ENCODE assay signal across 17 cellular contexts in the genomic region with DNA sequence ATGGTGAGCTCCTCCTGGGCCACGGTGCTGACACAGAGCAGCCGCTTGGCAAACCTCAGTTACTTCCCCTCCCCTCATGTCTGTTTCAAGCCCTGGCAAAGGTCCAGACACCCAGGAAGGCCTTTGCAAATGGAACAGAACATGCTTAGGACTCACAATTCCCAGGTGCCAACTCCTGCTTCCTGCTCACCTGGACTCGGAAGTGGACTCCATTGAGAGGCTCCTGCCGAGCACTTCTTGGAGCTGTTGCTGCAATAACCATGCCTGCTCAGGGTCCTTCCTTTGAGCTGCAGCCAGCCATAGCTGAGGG. TPM values are rescaled to one million over a fixed set of nuclear protein-coding genes. Genes with fewer than 3 reads are reported as not detected.
DNase-seq lines count a peak whose midpoint lies in the region; ATAC-seq, FAIRE-seq and TF ChIP-seq lines count a peak whose summit lies in the region.
"Had no signal": no experiment of that assay in that cellular context is flagged by ENCODE, and none has a peak within 500 bp of the region (broad histone marks: within the 10 kb centered on the region; RNA-seq: fewer than 3 reads in every experiment).

No MANE protein-coding gene starts in this region.

- H3K36me3 Mint-ChIP-seq in GM23338 (ENCODE audit: low read depth): peaks cover 4% of the 10 kb centered on the region; the same call in 2 of the 3 replicates
- H3K36me3 Mint-ChIP-seq: CD8-positive, alpha-beta memory T cell had no signal

- H3K9ac ChIP-seq in BLaER1: no peak overlapping the region
- no peak overlapping the region for H3K9ac ChIP-seq in keratinocyte (ENCODE audit: control insufficient read depth, extremely low read depth, insufficient read depth, low read length)

- H3K27me3 ChIP-seq in BLaER1 (no peaks in the 10 kb centered on the region), keratinocyte (ENCODE audit: control insufficient read depth, extremely low read depth, insufficient read depth, low read length) (no peaks in the 10 kb centered on the region), SJCRH30 (no peaks in the 10 kb centered on the region), GM23338 (ENCODE audit: insufficient read depth) (no peaks in the 10 kb centered on the region)
- H3K27me3 ChIP-seq: esophagus muscularis mucosa had no signal

- H3K9me3 ChIP-seq in BLaER1 (no peaks in the 10 kb centered on the region), keratinocyte (ENCODE audit: control insufficient read depth, low read depth, low read length) (no peaks in the 10 kb centered on the region), SJCRH30 (replicated peaks) (no peaks in the 10 kb centered on the region)
- H3K9me3 ChIP-seq: esophagus muscularis mucosa had no signal

- no peak overlapping the region for H3K27ac ChIP-seq in BLaER1
- H3K27ac ChIP-seq in keratinocyte (ENCODE audit: control insufficient read depth, insufficient read depth, low read length): no peak overlapping the region
- no peak overlapping the region for H3K27ac ChIP-seq in SJCRH30
- H3K27ac ChIP-seq in GM23338 (ENCODE audit: low read depth): no peak overlapping the region
- H3K27ac ChIP-seq: esophagus muscularis mucosa had no signal

- TF ChIP-seq CTCF in keratinocyte (optimal IDR thresholded peaks at IDR 0.05 in 1 of 3, IDR thresholded peaks at IDR 0.05 in 1 of 3, conservative IDR thresholded peaks at IDR 0.05 in 1 of 3; ENCODE audit: extremely low read depth in 1 of 3, insufficient read depth in 2 of 3, low read length in 3 of 3) (no peak), GM23338 (conservative IDR thresholded peaks at IDR 0.05; ENCODE audit: low read depth in 2 of 2) (no peak)

- H3K4me2 ChIP-seq in BLaER1 (peak overlapping the region; percentile 47), keratinocyte (ENCODE audit: control insufficient read depth, extremely low read depth, insufficient read depth, low read depth, low read length) (peak overlapping the region; percentile 43), GM23338 (no peak overlapping the region)

- no peaks in the 10 kb centered on the region for H3K9me2 ChIP-seq in GM23338 (ENCODE audit: insufficient read depth)

- H3K36me3 ChIP-seq in BLaER1 (peaks cover 4% of the 10 kb centered on the region; the same call in 1 of the 2 replicates), keratinocyte (ENCODE audit: control insufficient read depth in 2 of 2, extremely low read depth in 1 of 2, insufficient read depth in 2 of 2, low read length in 2 of 2) (peaks cover 3 to 8% of the 10 kb centered on the region in 2 experiments), SJCRH30 (no peaks in the 10 kb centered on the region), GM23338 (ENCODE audit: insufficient read depth) (no peaks in the 10 kb centered on the region)
- H3K36me3 ChIP-seq: esophagus muscularis mucosa had no signal

- H3K4me3 ChIP-seq in BLaER1 (no peak overlapping the region), keratinocyte (ENCODE audit: control insufficient read depth in 2 of 3, extremely low read depth in 1 of 3, insufficient read depth in 2 of 3, low read depth in 1 of 3, low read length in 3 of 3) (no peak overlapping the region), SJCRH30 (no peak overlapping the region), GM23338 (no peak overlapping the region)
- H3K4me3 ChIP-seq: esophagus muscularis mucosa had no signal

- H3K27me3 Mint-ChIP-seq in GM23338 (ENCODE audit: insufficient read depth, low read depth, poor library complexity): peaks cover 23% of the 10 kb centered on the region
- H3K27me3 Mint-ChIP-seq: activated CD4-positive, alpha-beta memory T cell treated with anti-CD3 and anti-CD28 coated beads, Interleukin-2, amount 10 ng/mL, durations not matched to agents 7 days and 5 days; CD8-positive, alpha-beta memory T cell; progenitor cell of endocrine pancreas; stimulated activated naive CD8-positive, alpha-beta T cell treated with anti-CD3 and anti-CD28 coated beads, Interleukin-15, Interleukin-2, amounts not matched to agents 100 ng/mL and 50 ng/mL, for 24 hours had no signal

- H3K27ac Mint-ChIP-seq in GM23338: no peak overlapping the region
- H3K27ac Mint-ChIP-seq: activated CD4-positive, alpha-beta memory T cell treated with anti-CD3 and anti-CD28 coated beads, Interleukin-2, amount 10 ng/mL, durations not matched to agents 7 days and 5 days; progenitor cell of endocrine pancreas; stimulated activated naive CD8-positive, alpha-beta T cell treated with anti-CD3 and anti-CD28 coated beads, Interleukin-15, Interleukin-2, amounts not matched to agents 100 ng/mL and 50 ng/mL, for 24 hours; T-helper 2 cell treated with Interferon-gamma antibody and Interleukin-4, amounts not matched to agents 5 μg/mL and 100 μg/mL, for 36 hours had no signal

- no peak overlapping the region for H3K4me3 Mint-ChIP-seq in GM23338
- H3K4me3 Mint-ChIP-seq: activated CD4-positive, alpha-beta memory T cell treated with anti-CD3 and anti-CD28 coated beads, Interleukin-2, amount 10 ng/mL, durations not matched to agents 7 days and 5 days; CD8-positive, alpha-beta memory T cell; stimulated activated naive CD8-positive, alpha-beta T cell treated with anti-CD3 and anti-CD28 coated beads, Interleukin-15, Interleukin-2, amounts not matched to agents 100 ng/mL and 50 ng/mL, for 24 hours; T-helper 2 cell treated with Interferon-gamma antibody and Interleukin-4, amounts not matched to agents 5 μg/mL and 100 μg/mL, for 36 hours had no signal

- no peaks in the 10 kb centered on the region for H3F3A ChIP-seq in GM23338 (replicated peaks; ENCODE audit: low read depth)

- no peaks in the 10 kb centered on the region for H3K9me3 Mint-ChIP-seq in GM23338
- H3K9me3 Mint-ChIP-seq: activated CD4-positive, alpha-beta memory T cell treated with anti-CD3 and anti-CD28 coated beads, Interleukin-2, amount 10 ng/mL, durations not matched to agents 7 days and 5 days; CD8-positive, alpha-beta memory T cell; stimulated activated naive CD8-positive, alpha-beta T cell treated with anti-CD3 and anti-CD28 coated beads, Interleukin-15, Interleukin-2, amounts not matched to agents 100 ng/mL and 50 ng/mL, for 24 hours; T-helper 2 cell treated with Interferon-gamma antibody and Interleukin-4, amounts not matched to agents 5 μg/mL and 100 μg/mL, for 36 hours had no signal

- H4K20me1 ChIP-seq in BLaER1: no peaks in the 10 kb centered on the region; the same call in 1 of the 2 replicates
- H4K20me1 ChIP-seq in keratinocyte (ENCODE audit: control insufficient read depth, extremely low read depth, insufficient read depth, low read length): no peaks in the 10 kb centered on the region
- 0 out of 2 replicates have a peak, but pooled peaks cover 2% of the 10 kb centered on the region for H4K20me1 ChIP-seq in GM23338 (replicated peaks; ENCODE audit: insufficient read depth)

- H3K4me1 ChIP-seq in BLaER1: peaks cover 33% of the 10 kb centered on the region
- H3K4me1 ChIP-seq in keratinocyte (ENCODE audit: control insufficient read depth, extremely low read depth, insufficient read depth, low read length): peaks cover 25% of the 10 kb centered on the region
- H3K4me1 ChIP-seq in SJCRH30: no peaks in the 10 kb centered on the region; the same call in 1 of the 2 replicates
- H3K4me1 ChIP-seq in GM23338 (ENCODE audit: insufficient read depth): peaks cover 8% of the 10 kb centered on the region

- DNase-seq in DMS153 treated with DMSO at 0.1 percent for 48 hours (lab: John Stamatoyannopoulos, UW; ENCODE audit: unreplicated experiment): peak; percentile 36
- peak; percentile 78 for DNase-seq in NCI-H510A (lab: John Stamatoyannopoulos, UW)
- DNase-seq in keratinocyte (ENCODE audit: low read depth, low spot score): no peak
- DNase-seq in SJCRH30: no peak
- no peak for DNase-seq in DMS114 treated with DMSO at 0.1 percent for 48 hours (lab: John Stamatoyannopoulos, UW; ENCODE audit: unreplicated experiment)
- no peak for DNase-seq in NCI-H1694 treated with DMSO at 0.1 percent for 48 hours (lab: John Stamatoyannopoulos, UW)
- DNase-seq in GM23338 (ENCODE audit: low spot score): no peak
- DNase-seq: activated CD4-positive, alpha-beta memory T cell treated with anti-CD3 and anti-CD28 coated beads, Interleukin-2, amount 10 ng/mL, durations not matched to agents 7 days and 5 days; activated gamma-delta T cell treated with Interleukin-2 at 50 U/mL for 16 hours; CD8-positive, alpha-beta memory T cell had no signal

- dilution Hi-C loops in keratinocyte (cut with MboI; ENCODE audit: extremely low pct_ligation_motif_present, low sequenced_read_pairs): no loop called here

- no peaks in the 10 kb centered on the region for H3K9me1 ChIP-seq in keratinocyte (ENCODE audit: control insufficient read depth, extremely low read depth, insufficient read depth, low read length)

- peaks cover 27% of the 10 kb centered on the region for H3K4me1 Mint-ChIP-seq in GM23338

- ATAC-seq in GM23338: no peak

- peak; percentile 69 for FAIRE-seq in keratinocyte (lab: Jason Lieb, UNC)

- H2AFZ ChIP-seq in keratinocyte (ENCODE audit: control insufficient read depth, low read length) (no peak overlapping the region), GM23338 (no peak overlapping the region)

- H3K79me2 ChIP-seq in keratinocyte (ENCODE audit: control insufficient read depth, insufficient read depth, low read length) (no peaks in the 10 kb centered on the region), GM23338 (replicated peaks; ENCODE audit: insufficient read depth) (no peaks in the 10 kb centered on the region)

RNA-seq across cellular contexts. Expression of a gene that starts 10.7 kb away (rescaled TPM):
- 0.11 to 0.46 TPM (median 0.14 TPM) in 3 replicates for polyA plus RNA-seq in keratinocyte
- polyA plus RNA-seq in keratinocyte (2011; ENCODE audit: low read depth): 0.20 TPM
- polyA plus RNA-seq in keratinocyte (2011; cell fraction: cytosol; rRNA removed): 0.06 TPM in 1 of 2 replicates, not detected in the other
- polyA plus RNA-seq in keratinocyte (2011; cell fraction: nucleus; rRNA removed): 1.0 and 1.1 TPM in 2 replicates
- polyA plus RNA-seq in keratinocyte (2012; ENCODE audit: low replicate concordance): 0.13 and 1.3 TPM in 2 replicates
- 0.16 TPM in 1 of 3 replicates, not detected in the others for polyA minus RNA-seq in keratinocyte
- polyA minus RNA-seq in keratinocyte (2011; cell fraction: cytosol; rRNA and poly(A)+ RNA removed): not detected
- polyA minus RNA-seq in keratinocyte (2011; cell fraction: nucleus; rRNA and poly(A)+ RNA removed): not detected in 2 replicates
- not detected in 2 replicates for total RNA-seq in SJCRH30 (2014; rRNA removed; shearing (Covaris generic))
- not detected in 2 replicates for total RNA-seq in GM23338 (2014; rRNA removed; shearing (Covaris generic))
- polyA plus RNA-seq in GM23338 (2016; fragmentation: Nextera tagmentation; extraction: Ambion mirVana): 0.28 and 0.78 TPM in 2 replicates
- total RNA-seq: cerebellum had no signal
- polyA plus RNA-seq: CD8-positive, alpha-beta memory T cell had no signal

RNA-seq across cellular contexts. Expression of a gene that starts 10.7 kb away (rescaled TPM):
- polyA plus RNA-seq in keratinocyte (0.05 TPM in 1 of 3 replicates, not detected in the others), GM23338 (2016; fragmentation: Nextera tagmentation; extraction: Ambion mirVana) (not detected in 2 replicates)
- polyA plus RNA-seq in keratinocyte (2011; ENCODE audit: low read depth): not detected
- polyA plus RNA-seq in keratinocyte (2011; cell fraction: cytosol; rRNA removed): not detected in 2 replicates
- 0.11 and 0.27 TPM in 2 replicates for polyA plus RNA-seq in keratinocyte (2011; cell fraction: nucleus; rRNA removed)
- polyA plus RNA-seq in keratinocyte (2012; ENCODE audit: low replicate concordance): 0.14 TPM in 1 of 2 replicates, not detected in the other
- 0.43 TPM in 1 of 3 replicates, not detected in the others for polyA minus RNA-seq in keratinocyte
- polyA minus RNA-seq in keratinocyte (2011; cell fraction: cytosol; rRNA and poly(A)+ RNA removed): not detected
- not detected in 2 replicates for polyA minus RNA-seq in keratinocyte (2011; cell fraction: nucleus; rRNA and poly(A)+ RNA removed)
- total RNA-seq in SJCRH30 (2014; rRNA removed; shearing (Covaris generic)): not detected in 2 replicates
- not detected in 2 replicates for total RNA-seq in GM23338 (2014; rRNA removed; shearing (Covaris generic))
- total RNA-seq: activated CD4-positive, alpha-beta memory T cell treated with anti-CD3 and anti-CD28 coated beads, Interleukin-2, amount 10 ng/mL, durations not matched to agents 7 days and 5 days; CD8-positive, alpha-beta memory T cell; cerebellum; OCI-LY7; progenitor cell of endocrine pancreas had no signal
- polyA plus RNA-seq: CD8-positive, alpha-beta memory T cell had no signal

RNA-seq across cellular contexts. Expression of a gene that starts 20.3 kb away (rescaled TPM):
- polyA plus RNA-seq in keratinocyte: 15.3 to 51.8 TPM (median 20.9 TPM) in 3 replicates
- 13.9 TPM for polyA plus RNA-seq in keratinocyte (2011; ENCODE audit: low read depth)
- polyA plus RNA-seq in keratinocyte (2011; cell fraction: cytosol; rRNA removed): 15.2 and 26.3 TPM in 2 replicates
- polyA plus RNA-seq in keratinocyte (2011; cell fraction: nucleus; rRNA removed): 54.4 and 57.6 TPM in 2 replicates
- 21.0 and 51.7 TPM in 2 replicates for polyA plus RNA-seq in keratinocyte (2012; ENCODE audit: low replicate concordance)
- polyA minus RNA-seq in keratinocyte: 21.3 to 40.8 TPM (median 37.0 TPM) in 3 replicates
- 72.1 TPM for polyA minus RNA-seq in keratinocyte (2011; cell fraction: cytosol; rRNA and poly(A)+ RNA removed)
- 40.6 and 48.0 TPM in 2 replicates for polyA minus RNA-seq in keratinocyte (2011; cell fraction: nucleus; rRNA and poly(A)+ RNA removed)
- total RNA-seq in SJCRH30 (2014; rRNA removed; shearing (Covaris generic)): 4.8 and 5.6 TPM in 2 replicates
- total RNA-seq in GM23338 (2014; rRNA removed; shearing (Covaris generic)): 19.3 and 32.6 TPM in 2 replicates
- polyA plus RNA-seq in GM23338 (2016; fragmentation: Nextera tagmentation; extraction: Ambion mirVana): 3.6 TPM in 2 replicates

RNA-seq across cellular contexts. Expression of a gene that starts 28.2 kb away (rescaled TPM):
- polyA plus RNA-seq in keratinocyte: 130 to 280 TPM (median 131 TPM) in 3 replicates
- 106 TPM for polyA plus RNA-seq in keratinocyte (2011; ENCODE audit: low read depth)
- 98.3 and 169 TPM in 2 replicates for polyA plus RNA-seq in keratinocyte (2011; cell fraction: cytosol; rRNA removed)
- polyA plus RNA-seq in keratinocyte (2011; cell fraction: nucleus; rRNA removed): 313 and 412 TPM in 2 replicates
- 166 and 194 TPM in 2 replicates for polyA plus RNA-seq in keratinocyte (2012; ENCODE audit: low replicate concordance)
- polyA minus RNA-seq in keratinocyte: 269 to 455 TPM (median 448 TPM) in 3 replicates
- polyA minus RNA-seq in keratinocyte (2011; cell fraction: cytosol; rRNA and poly(A)+ RNA removed): 471 TPM
- polyA minus RNA-seq in keratinocyte (2011; cell fraction: nucleus; rRNA and poly(A)+ RNA removed): 347 and 394 TPM in 2 replicates
- 16.9 and 18.3 TPM in 2 replicates for total RNA-seq in SJCRH30 (2014; rRNA removed; shearing (Covaris generic))
- total RNA-seq in GM23338 (2014; rRNA removed; shearing (Covaris generic)): 25.9 and 31.1 TPM in 2 replicates
- polyA plus RNA-seq in GM23338 (2016; fragmentation: Nextera tagmentation; extraction: Ambion mirVana): 24.2 and 25.9 TPM in 2 replicates

RNA-seq across cellular contexts. Expression of a gene that starts 29.5 kb away (rescaled TPM):
- polyA plus RNA-seq in keratinocyte (not detected in 3 replicates), GM23338 (2016; fragmentation: Nextera tagmentation; extraction: Ambion mirVana) (not detected in 2 replicates)
- polyA plus RNA-seq in keratinocyte (2011; ENCODE audit: low read depth): not detected
- polyA plus RNA-seq in keratinocyte (2011; cell fraction: cytosol; rRNA removed): not detected in 2 replicates
- 0.51 TPM in 1 of 2 replicates, not detected in the other for polyA plus RNA-seq in keratinocyte (2011; cell fraction: nucleus; rRNA removed)
- polyA plus RNA-seq in keratinocyte (2012; ENCODE audit: low replicate concordance): not detected in 2 replicates
- polyA minus RNA-seq in keratinocyte: 1.2 to 1.5 TPM in 2 of 3 replicates, not detected in the other
- not detected for polyA minus RNA-seq in keratinocyte (2011; cell fraction: cytosol; rRNA and poly(A)+ RNA removed)
- polyA minus RNA-seq in keratinocyte (2011; cell fraction: nucleus; rRNA and poly(A)+ RNA removed): not detected in 2 replicates
- total RNA-seq in SJCRH30 (2014; rRNA removed; shearing (Covaris generic)): not detected in 2 replicates
- total RNA-seq in GM23338 (2014; rRNA removed; shearing (Covaris generic)): 1.5 and 1.6 TPM in 2 replicates
- total RNA-seq: esophagus muscularis mucosa had no signal
- polyA plus RNA-seq: CD8-positive, alpha-beta memory T cell had no signal

Comparison
In these comparisons a context has a peak if more than half of its experiments do, and no peak if none do; other contexts are left out.
1. DNase-seq: peak in DMS153 treated with DMSO at 0.1 percent for 48 hours (single experiment) and NCI-H510A (single experiment); none in keratinocyte (single experiment), SJCRH30 (0 of 2), DMS114 treated with DMSO at 0.1 percent for 48 hours (single experiment), NCI-H1694 treated with DMSO at 0.1 percent for 48 hours (single experiment) and GM23338 (single experiment).